In the genomic region with DNA sequence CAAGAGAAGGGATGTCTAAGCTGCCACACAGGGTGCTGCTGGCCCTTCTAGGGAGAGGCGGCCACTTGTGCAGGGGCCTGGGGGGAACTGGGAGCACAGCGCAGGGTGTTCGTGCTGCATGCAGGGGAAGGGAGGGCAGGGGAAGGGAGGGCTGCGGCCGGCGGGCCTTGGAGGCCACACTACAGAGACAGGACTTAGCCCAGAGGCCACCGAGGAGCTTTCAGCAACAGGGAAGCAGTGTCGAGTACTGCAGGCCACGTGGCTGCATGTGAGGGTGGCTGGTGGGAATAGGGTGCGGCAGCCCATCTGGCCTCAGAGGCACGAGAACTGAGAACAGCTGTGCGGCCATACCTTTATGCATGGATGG, we compare ENCODE assay signal across 9 cellular contexts. TPM values are rescaled to one million over a fixed set of nuclear protein-coding genes. Genes with fewer than 3 reads are reported as not detected.
DNase-seq lines count a peak whose midpoint lies in the region; TF ChIP-seq lines count a peak whose summit lies in the region.
"Not testable (repeated sequence)": the region's sequence is repeated elsewhere in the genome, so short reads cannot be mapped to it uniquely, and the experiment has no call there.
"Had no signal": no experiment of that assay in that cellular context is flagged by ENCODE, and none has a peak within 500 bp of the region (broad histone marks: within the 10 kb centered on the region; RNA-seq: fewer than 3 reads in every experiment).

No MANE protein-coding gene starts in this region.

- peak overlapping the region; percentile 31 for H2AFZ ChIP-seq in neural progenitor cell (replicated peaks)

- not testable (repeated sequence) for H3K4me2 ChIP-seq in neural progenitor cell

- not testable (repeated sequence) for TF ChIP-seq CTCF in Peyer's patch (IDR thresholded peaks at IDR 0.05); glutamatergic neuron (IDR thresholded peaks at IDR 0.05; ENCODE audit: partially characterized antibody, unreplicated experiment); mesothelial cell of epicardium (IDR thresholded peaks at IDR 0.05; ENCODE audit: unreplicated experiment); neural progenitor cell (IDR thresholded peaks at IDR 0.05); tibial artery (IDR thresholded peaks at IDR 0.05)

- H3K27me3 ChIP-seq in Peyer's patch, neural progenitor cell, tibial artery: not testable (repeated sequence)

- H3K27ac Mint-ChIP-seq in IgD-negative memory B cell, mesothelial cell of epicardium, neural progenitor cell: not testable (repeated sequence)
- H3K27ac Mint-ChIP-seq in glutamatergic neuron (ENCODE audit: unreplicated experiment), result peak overlapping the region; percentile 66

- intact Hi-C loops in tibial artery (cut with DNase I; ENCODE audit: low total_unique reads), result not testable (repeated sequence)

- H3K36me3 ChIP-seq in Peyer's patch, neural progenitor cell, tibial artery: not testable (repeated sequence)

- DNase-seq in DMS 273 (lab: John Stamatoyannopoulos, UW; ENCODE audit: unreplicated experiment), result peak; percentile 62
- peak; percentile 29 to 48 (median 35) for DNase-seq in Peyer's patch
- not testable (repeated sequence) for DNase-seq in glutamatergic neuron; mesothelial cell of epicardium (ENCODE audit: low spot score in 2 of 2, unreplicated experiment in 2 of 2); neural progenitor cell (ENCODE audit: low spot score)
- DNase-seq in tibial artery, result peak in 1 of 2 donors; percentile 84

- H3K4me1 ChIP-seq in Peyer's patch, result peaks cover 0 to 17% (median 0%) of the 10 kb centered on the region in 4 donors
- H3K4me1 ChIP-seq in neural progenitor cell, result not testable (repeated sequence)
- peaks cover 0 to 16% (median 1%) of the 10 kb centered on the region in 4 donors for H3K4me1 ChIP-seq in tibial artery

- not testable (repeated sequence) for TF ChIP-seq POLR2A in Peyer's patch (IDR thresholded peaks at IDR 0.05)

- H3K4me1 Mint-ChIP-seq in IgD-negative memory B cell (peaks cover 3 to 19% (median 18%) of the 10 kb centered on the region in 3 donors), mesothelial cell of epicardium (peaks cover 12% of the 10 kb centered on the region)
- H3K4me1 Mint-ChIP-seq in glutamatergic neuron (ENCODE audit: low read depth, unreplicated experiment); neural progenitor cell: not testable (repeated sequence)

- not testable (repeated sequence) for H3K9me3 ChIP-seq in Peyer's patch; neural progenitor cell (ENCODE audit: low read depth); tibial artery

- not testable (repeated sequence) for H4K20me1 ChIP-seq in neural progenitor cell (ENCODE audit: low read depth)

- not testable (repeated sequence) for H3K4me3 ChIP-seq in Peyer's patch, tibial artery
- H3K4me3 ChIP-seq in neural progenitor cell, result peak overlapping the region; percentile 40

- H3K79me2 ChIP-seq in neural progenitor cell (ENCODE audit: low read depth), result not testable (repeated sequence)

- H3K9me3 Mint-ChIP-seq in IgD-negative memory B cell; glutamatergic neuron (ENCODE audit: unreplicated experiment): not testable (repeated sequence)
- H3K9me3 Mint-ChIP-seq in mesothelial cell of epicardium, result peaks cover 16% of the 10 kb centered on the region
- H3K9me3 Mint-ChIP-seq in neural progenitor cell, result peaks cover 19% of the 10 kb centered on the region

- not testable (repeated sequence) for H3K9ac ChIP-seq in neural progenitor cell

- not testable (repeated sequence) for H3F3A ChIP-seq in neural progenitor cell (ENCODE audit: low read depth)

- not testable (repeated sequence) for H3K27me3 Mint-ChIP-seq in IgD-negative memory B cell; glutamatergic neuron (ENCODE audit: unreplicated experiment); mesothelial cell of epicardium (ENCODE audit: low read depth); neural progenitor cell (ENCODE audit: insufficient read depth, low read depth)

- not testable (repeated sequence) for H3K36me3 Mint-ChIP-seq in IgD-negative memory B cell; glutamatergic neuron (ENCODE audit: unreplicated experiment); mesothelial cell of epicardium; neural progenitor cell

- peak overlapping the region in 3 of 4 donors; percentile 17 to 76 (median 39) for H3K4me3 Mint-ChIP-seq in IgD-negative memory B cell
- H3K4me3 Mint-ChIP-seq in glutamatergic neuron (ENCODE audit: unreplicated experiment), result peak overlapping the region; percentile 63
- H3K4me3 Mint-ChIP-seq in mesothelial cell of epicardium, result peak overlapping the region; percentile 66
- not testable (repeated sequence) for H3K4me3 Mint-ChIP-seq in neural progenitor cell

- H3K27ac ChIP-seq in Peyer's patch, neural progenitor cell: not testable (repeated sequence)
- peak overlapping the region; percentile 82 to 91 for H3K27ac ChIP-seq in tibial artery

RNA-seq across cellular contexts. Expression of a gene that starts 19.0 kb away (rescaled TPM):
- polyA plus RNA-seq in IgD-negative memory B cell, result not detected
- total RNA-seq in Peyer's patch (10 to 100 TPM in 1 of 4 donors, 1 to 10 TPM in 3; 2.7 to 25.6 (median 7.6) TPM), glutamatergic neuron (ENCODE audit: unreplicated experiment) (5.8 TPM), mesothelial cell of epicardium (3.6 to 4.3 TPM (median 4.3 TPM) in 3 replicates), neural progenitor cell (ENCODE audit: low replicate concordance) (0.25 and 0.71 TPM in 2 replicates)
- total RNA-seq: H7 had no signal
- polyA plus RNA-seq: CD4-positive, CD25-positive, alpha-beta regulatory T cell had no signal

RNA-seq across cellular contexts. Expression of a gene that starts 20.4 kb away (rescaled TPM):
- polyA plus RNA-seq in IgD-negative memory B cell, result 3.6 TPM
- total RNA-seq in Peyer's patch (10 to 100 TPM; 14.9 to 94.2 (median 68.0) TPM), glutamatergic neuron (ENCODE audit: unreplicated experiment) (13.5 TPM), mesothelial cell of epicardium (15.4 to 18.3 TPM (median 15.4 TPM) in 3 replicates), neural progenitor cell (ENCODE audit: low replicate concordance) (0.79 and 5.0 TPM in 2 replicates)

RNA-seq across cellular contexts. Expression of a gene that starts 20.9 kb away (rescaled TPM):
- 254 TPM for polyA plus RNA-seq in IgD-negative memory B cell
- 100 to 1,000 TPM in 2 of 4 donors, 10 to 100 TPM in 2; 45.4 to 148 (median 101) TPM for total RNA-seq in Peyer's patch
- 155 TPM for total RNA-seq in glutamatergic neuron (ENCODE audit: unreplicated experiment)
- total RNA-seq in mesothelial cell of epicardium, result 116 to 121 TPM (median 118 TPM) in 3 replicates
- total RNA-seq in neural progenitor cell (ENCODE audit: low replicate concordance), result 52.5 and 68.7 TPM in 2 replicates

RNA-seq across cellular contexts. Expression of a gene that starts 35.8 kb away (rescaled TPM):
- polyA plus RNA-seq in IgD-negative memory B cell, result not detected
- 1 to 10 TPM in 1 of 4 donors, not detected in 3; 1.7 TPM for total RNA-seq in Peyer's patch
- not detected for total RNA-seq in glutamatergic neuron (ENCODE audit: unreplicated experiment)
- total RNA-seq in mesothelial cell of epicardium, result 0.14 to 0.16 TPM in 2 of 3 replicates, not detected in the other
- total RNA-seq in neural progenitor cell (ENCODE audit: low replicate concordance), result not detected in 2 replicates
- total RNA-seq: CD4-positive, CD25-positive, alpha-beta regulatory T cell; H7 had no signal
- polyA plus RNA-seq: CD4-positive, CD25-positive, alpha-beta regulatory T cell had no signal

RNA-seq across cellular contexts. Expression of a gene that starts 49.1 kb away (rescaled TPM):
- 104 TPM for polyA plus RNA-seq in IgD-negative memory B cell
- total RNA-seq in Peyer's patch (100 to 1,000 TPM; 108 to 153 (median 126) TPM), glutamatergic neuron (ENCODE audit: unreplicated experiment) (56.7 TPM), mesothelial cell of epicardium (49.6 to 55.0 TPM (median 53.5 TPM) in 3 replicates), neural progenitor cell (ENCODE audit: low replicate concordance) (40.3 and 50.6 TPM in 2 replicates)
